In the genomic region with DNA sequence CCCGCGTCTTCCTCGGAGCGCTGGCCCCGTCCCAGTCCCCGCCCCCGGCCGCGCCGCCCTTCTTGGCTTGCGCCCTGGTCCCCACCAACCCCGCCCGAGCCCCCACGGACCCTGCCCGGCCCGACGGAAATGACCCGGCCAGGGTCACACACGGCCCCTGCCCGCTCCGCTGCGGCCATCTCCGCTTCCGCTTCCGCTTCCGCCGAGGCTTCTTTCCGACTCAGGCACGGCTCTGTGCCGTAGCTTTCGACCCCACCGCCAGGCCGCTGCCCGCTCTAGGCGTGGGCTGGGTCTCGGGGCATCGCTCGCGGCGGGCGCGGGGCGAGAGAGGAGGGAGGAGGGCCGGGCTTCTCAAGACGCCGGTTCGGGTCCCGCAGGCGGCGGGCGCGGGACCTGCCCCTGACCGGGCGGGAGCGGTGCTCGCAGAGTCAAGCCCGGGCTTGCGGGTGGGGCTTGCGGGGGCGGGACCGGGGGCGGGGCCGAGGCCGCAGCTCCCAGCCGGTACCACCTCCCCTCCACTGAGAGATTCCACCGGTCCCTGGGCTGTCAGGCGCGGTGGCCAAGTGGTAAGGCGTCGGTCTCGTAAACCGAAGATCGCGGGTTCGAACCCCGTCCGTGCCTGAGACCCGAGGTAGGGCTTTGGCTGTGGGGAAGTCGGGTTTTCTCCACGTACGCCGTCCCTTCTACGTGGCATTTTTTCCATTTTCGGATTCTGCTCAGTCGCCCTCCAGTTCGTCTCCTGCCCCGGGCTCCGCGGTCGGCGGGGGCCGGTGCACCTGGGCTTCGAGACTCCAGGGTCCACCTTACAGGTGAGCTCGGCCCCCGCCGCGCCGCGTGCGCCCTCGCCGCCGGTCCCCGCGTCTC, we compare ENCODE assay signal across 1 cellular context.
TF ChIP-seq lines count a peak whose summit lies in the region.

No MANE protein-coding gene starts in this region.

TF ChIP-seq in HepG2, 621 proteins besides CTCF, POLR2A, EP300 and RAD21 (continued from another document and continues in another):
- TF ChIP-seq, protein P1, sequence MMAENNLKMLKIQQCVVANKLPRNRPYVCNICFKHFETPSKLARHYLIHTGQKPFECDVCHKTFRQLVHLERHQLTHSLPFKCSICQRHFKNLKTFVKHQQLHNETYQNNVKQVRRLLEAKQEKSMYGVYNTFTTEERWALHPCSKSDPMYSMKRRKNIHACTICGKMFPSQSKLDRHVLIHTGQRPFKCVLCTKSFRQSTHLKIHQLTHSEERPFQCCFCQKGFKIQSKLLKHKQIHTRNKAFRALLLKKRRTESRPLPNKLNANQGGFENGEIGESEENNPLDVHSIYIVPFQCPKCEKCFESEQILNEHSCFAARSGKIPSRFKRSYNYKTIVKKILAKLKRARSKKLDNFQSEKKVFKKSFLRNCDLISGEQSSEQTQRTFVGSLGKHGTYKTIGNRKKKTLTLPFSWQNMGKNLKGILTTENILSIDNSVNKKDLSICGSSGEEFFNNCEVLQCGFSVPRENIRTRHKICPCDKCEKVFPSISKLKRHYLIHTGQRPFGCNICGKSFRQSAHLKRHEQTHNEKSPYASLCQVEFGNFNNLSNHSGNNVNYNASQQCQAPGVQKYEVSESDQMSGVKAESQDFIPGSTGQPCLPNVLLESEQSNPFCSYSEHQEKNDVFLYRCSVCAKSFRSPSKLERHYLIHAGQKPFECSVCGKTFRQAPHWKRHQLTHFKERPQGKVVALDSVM (CRISPR knock-in tag; IDR thresholded peaks at IDR 0.05): peak; percentile 43; the same call in 1 of the 2 replicates
- TF ChIP-seq ZNF296 (CRISPR knock-in tag; conservative IDR thresholded peaks at IDR 0.05) (0 out of 2 replicates have a peak, but pooled peaks have one; percentile 51), CBX2 (IDR thresholded peaks at IDR 0.05; ENCODE audit: low read depth, low read length) (no peak), CBX2 (CRISPR knock-in tag; IDR thresholded peaks at IDR 0.05; ENCODE audit: low read depth) (peak; percentile 52; the same call in 1 of the 2 replicates), ZNF20 (CRISPR knock-in tag; IDR thresholded peaks at IDR 0.05) (no peak), TFDP2 (CRISPR knock-in tag; IDR thresholded peaks at IDR 0.05) (peak; percentile 52; the same call in 1 of the 2 replicates), ZNF891 (CRISPR knock-in tag; IDR thresholded peaks at IDR 0.05) (peak; percentile 90), HDAC2 (CRISPR knock-in tag; IDR thresholded peaks at IDR 0.05) (peak; percentile 33; the same call in 1 of the 2 replicates), ZNF33A (CRISPR knock-in tag; IDR thresholded peaks at IDR 0.05; ENCODE audit: borderline replicate concordance) (0 out of 2 replicates have a peak, but pooled peaks have one; percentile 34), ETV6 (CRISPR knock-in tag; conservative IDR thresholded peaks at IDR 0.05) (peak; percentile 99), HOXA9 (CRISPR knock-in tag; IDR thresholded peaks at IDR 0.05; ENCODE audit: borderline replicate concordance) (no peak), KMT2A (CRISPR knock-in tag; IDR thresholded peaks at IDR 0.05) (0 out of 2 replicates have a peak, but pooled peaks have one; percentile 15), MED1 (CRISPR knock-in tag; IDR thresholded peaks at IDR 0.05) (peak; percentile 68; the same call in 1 of the 2 replicates), NR2C2 (CRISPR knock-in tag; IDR thresholded peaks at IDR 0.05; ENCODE audit: borderline replicate concordance) (peak; percentile 96), ZNF44 (CRISPR knock-in tag; IDR thresholded peaks at IDR 0.05) (no peak), NPAS2 (CRISPR knock-in tag; IDR thresholded peaks at IDR 0.05; ENCODE audit: borderline replicate concordance) (no peak), NFE2L1 (CRISPR knock-in tag; IDR thresholded peaks at IDR 0.05; ENCODE audit: borderline replicate concordance) (no peak), ZNF501 (CRISPR knock-in tag; IDR thresholded peaks at IDR 0.05) (no peak), RBAK (CRISPR knock-in tag; IDR thresholded peaks at IDR 0.05) (no peak), RFX3 (CRISPR knock-in tag; IDR thresholded peaks at IDR 0.05) (no peak), NR2F2 (IDR thresholded peaks at IDR 0.05; ENCODE audit: borderline replicate concordance, low read depth) (peak; percentile 47; the same call in 1 of the 2 replicates), ZKSCAN1 (IDR thresholded peaks at IDR 0.05; ENCODE audit: low read length) (0 out of 2 replicates have a peak, but pooled peaks have one; percentile 16), ZNF687 (CRISPR knock-in tag; IDR thresholded peaks at IDR 0.05) (peak; percentile 87), FOXA3 (CRISPR knock-in tag; IDR thresholded peaks at IDR 0.05) (peak; percentile 10; the same call in 1 of the 2 replicates), KLF15 (CRISPR knock-in tag; IDR thresholded peaks at IDR 0.05; ENCODE audit: borderline replicate concordance) (no peak; the same call in 1 of the 2 replicates), ZNF326 (CRISPR knock-in tag; IDR thresholded peaks at IDR 0.05; ENCODE audit: borderline replicate concordance) (no peak), ZNF30 (CRISPR knock-in tag; IDR thresholded peaks at IDR 0.05) (0 out of 2 replicates have a peak, but pooled peaks have one; percentile 19), MYPOP (CRISPR knock-in tag; IDR thresholded peaks at IDR 0.05) (no peak; the same call in 1 of the 2 replicates), MED8 (CRISPR knock-in tag; IDR thresholded peaks at IDR 0.05; ENCODE audit: insufficient replicate concordance) (peak; percentile 65), HNRNPK (IDR thresholded peaks at IDR 0.05; ENCODE audit: low read depth, low read length, poor library complexity, severe bottlenecking) (peak; percentile 62), SALL1 (CRISPR knock-in tag; IDR thresholded peaks at IDR 0.05) (peak; percentile 67; the same call in 1 of the 2 replicates), ZNF772 (CRISPR knock-in tag; IDR thresholded peaks at IDR 0.05) (peak; percentile 24; the same call in 1 of the 2 replicates), ZNF441 (CRISPR knock-in tag; IDR thresholded peaks at IDR 0.05; ENCODE audit: borderline replicate concordance) (0 out of 2 replicates have a peak, but pooled peaks have one; percentile 11), KDM2A (CRISPR knock-in tag; IDR thresholded peaks at IDR 0.05; ENCODE audit: borderline replicate concordance, low read depth) (peak; percentile 80), SP1 (IDR thresholded peaks at IDR 0.05) (no peak), SP1 (CRISPR knock-in tag; IDR thresholded peaks at IDR 0.05) (peak; percentile 89), NCOA2 (CRISPR knock-in tag; IDR thresholded peaks at IDR 0.05) (no peak), MAF1 (CRISPR knock-in tag; IDR thresholded peaks at IDR 0.05; ENCODE audit: borderline replicate concordance) (peak; percentile 99)
- TF ChIP-seq, protein P2, sequence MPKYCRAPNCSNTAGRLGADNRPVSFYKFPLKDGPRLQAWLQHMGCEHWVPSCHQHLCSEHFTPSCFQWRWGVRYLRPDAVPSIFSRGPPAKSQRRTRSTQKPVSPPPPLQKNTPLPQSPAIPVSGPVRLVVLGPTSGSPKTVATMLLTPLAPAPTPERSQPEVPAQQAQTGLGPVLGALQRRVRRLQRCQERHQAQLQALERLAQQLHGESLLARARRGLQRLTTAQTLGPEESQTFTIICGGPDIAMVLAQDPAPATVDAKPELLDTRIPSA (CRISPR knock-in tag; IDR thresholded peaks at IDR 0.05; ENCODE audit: borderline replicate concordance): no peak
- TF ChIP-seq, protein P3, sequence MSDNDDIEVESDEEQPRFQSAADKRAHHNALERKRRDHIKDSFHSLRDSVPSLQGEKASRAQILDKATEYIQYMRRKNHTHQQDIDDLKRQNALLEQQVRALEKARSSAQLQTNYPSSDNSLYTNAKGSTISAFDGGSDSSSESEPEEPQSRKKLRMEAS (IDR thresholded peaks at IDR 0.05): peak; percentile 66
- TF ChIP-seq, protein P4, sequence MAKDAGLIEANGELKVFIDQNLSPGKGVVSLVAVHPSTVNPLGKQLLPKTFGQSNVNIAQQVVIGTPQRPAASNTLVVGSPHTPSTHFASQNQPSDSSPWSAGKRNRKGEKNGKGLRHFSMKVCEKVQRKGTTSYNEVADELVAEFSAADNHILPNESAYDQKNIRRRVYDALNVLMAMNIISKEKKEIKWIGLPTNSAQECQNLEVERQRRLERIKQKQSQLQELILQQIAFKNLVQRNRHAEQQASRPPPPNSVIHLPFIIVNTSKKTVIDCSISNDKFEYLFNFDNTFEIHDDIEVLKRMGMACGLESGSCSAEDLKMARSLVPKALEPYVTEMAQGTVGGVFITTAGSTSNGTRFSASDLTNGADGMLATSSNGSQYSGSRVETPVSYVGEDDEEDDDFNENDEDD (CRISPR knock-in tag; IDR thresholded peaks at IDR 0.05; ENCODE audit: borderline replicate concordance): 0 out of 2 replicates have a peak, but pooled peaks have one; percentile 38
- TF ChIP-seq, protein P5, sequence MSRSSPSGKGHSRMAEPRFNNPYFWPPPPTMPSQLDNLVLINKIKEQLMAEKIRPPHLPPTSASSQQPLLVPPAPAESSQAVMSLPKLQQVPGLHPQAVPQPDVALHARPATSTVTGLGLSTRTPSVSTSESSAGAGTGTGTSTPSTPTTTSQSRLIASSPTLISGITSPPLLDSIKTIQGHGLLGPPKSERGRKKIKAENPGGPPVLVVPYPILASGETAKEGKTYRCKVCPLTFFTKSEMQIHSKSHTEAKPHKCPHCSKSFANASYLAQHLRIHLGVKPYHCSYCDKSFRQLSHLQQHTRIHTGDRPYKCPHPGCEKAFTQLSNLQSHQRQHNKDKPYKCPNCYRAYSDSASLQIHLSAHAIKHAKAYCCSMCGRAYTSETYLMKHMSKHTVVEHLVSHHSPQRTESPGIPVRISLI (CRISPR knock-in tag; IDR thresholded peaks at IDR 0.05; ENCODE audit: borderline replicate concordance): peak; percentile 49; the same call in 1 of the 2 replicates
- TF ChIP-seq, protein P6, sequence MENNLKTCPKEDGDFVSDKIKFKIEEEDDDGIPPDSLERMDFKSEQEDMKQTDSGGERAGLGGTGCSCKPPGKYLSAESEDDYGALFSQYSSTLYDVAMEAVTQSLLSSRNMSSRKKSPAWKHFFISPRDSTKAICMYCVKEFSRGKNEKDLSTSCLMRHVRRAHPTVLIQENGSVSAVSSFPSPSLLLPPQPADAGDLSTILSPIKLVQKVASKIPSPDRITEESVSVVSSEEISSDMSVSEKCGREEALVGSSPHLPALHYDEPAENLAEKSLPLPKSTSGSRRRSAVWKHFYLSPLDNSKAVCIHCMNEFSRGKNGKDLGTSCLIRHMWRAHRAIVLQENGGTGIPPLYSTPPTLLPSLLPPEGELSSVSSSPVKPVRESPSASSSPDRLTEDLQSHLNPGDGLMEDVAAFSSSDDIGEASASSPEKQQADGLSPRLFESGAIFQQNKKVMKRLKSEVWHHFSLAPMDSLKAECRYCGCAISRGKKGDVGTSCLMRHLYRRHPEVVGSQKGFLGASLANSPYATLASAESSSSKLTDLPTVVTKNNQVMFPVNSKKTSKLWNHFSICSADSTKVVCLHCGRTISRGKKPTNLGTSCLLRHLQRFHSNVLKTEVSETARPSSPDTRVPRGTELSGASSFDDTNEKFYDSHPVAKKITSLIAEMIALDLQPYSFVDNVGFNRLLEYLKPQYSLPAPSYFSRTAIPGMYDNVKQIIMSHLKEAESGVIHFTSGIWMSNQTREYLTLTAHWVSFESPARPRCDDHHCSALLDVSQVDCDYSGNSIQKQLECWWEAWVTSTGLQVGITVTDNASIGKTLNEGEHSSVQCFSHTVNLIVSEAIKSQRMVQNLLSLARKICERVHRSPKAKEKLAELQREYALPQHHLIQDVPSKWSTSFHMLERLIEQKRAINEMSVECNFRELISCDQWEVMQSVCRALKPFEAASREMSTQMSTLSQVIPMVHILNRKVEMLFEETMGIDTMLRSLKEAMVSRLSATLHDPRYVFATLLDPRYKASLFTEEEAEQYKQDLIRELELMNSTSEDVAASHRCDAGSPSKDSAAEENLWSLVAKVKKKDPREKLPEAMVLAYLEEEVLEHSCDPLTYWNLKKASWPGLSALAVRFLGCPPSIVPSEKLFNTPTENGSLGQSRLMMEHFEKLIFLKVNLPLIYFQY (CRISPR knock-in tag; IDR thresholded peaks at IDR 0.05; ENCODE audit: borderline replicate concordance): no peak; the same call in 1 of the 2 replicates
